Comparison of ENCODE assay signal across 10 cellular contexts in the genomic region with DNA sequence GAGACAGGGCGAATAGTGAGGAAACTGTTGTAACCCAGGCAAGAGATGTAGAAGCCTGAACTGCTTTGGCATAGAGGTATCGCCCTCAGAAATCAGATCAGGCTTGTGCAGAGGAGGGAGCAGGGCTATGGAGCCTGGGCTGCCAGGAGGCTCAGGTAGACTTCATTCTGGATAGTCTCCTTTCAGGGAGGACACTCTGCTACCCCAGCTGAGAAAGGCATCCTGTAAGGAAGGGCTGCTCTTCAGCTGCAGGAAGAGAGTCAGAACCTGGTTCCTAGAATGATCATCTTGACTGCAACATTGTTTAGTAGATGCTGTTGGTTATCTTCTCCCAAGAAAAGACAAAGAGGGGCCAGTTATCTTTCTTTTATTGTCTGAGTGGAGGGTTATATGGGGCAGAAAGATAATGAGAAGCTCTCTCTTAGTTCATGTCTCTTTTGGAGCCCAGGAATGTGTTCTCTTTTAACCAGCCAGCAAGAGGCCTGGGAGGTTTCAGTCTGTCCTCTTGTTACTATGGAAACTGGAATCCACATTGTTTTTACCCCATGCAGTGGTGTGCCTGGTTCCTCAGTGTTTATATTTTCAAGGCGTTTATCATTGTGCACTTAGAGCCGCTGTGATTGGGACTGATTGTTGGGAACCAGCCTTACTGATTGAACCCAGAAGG.
DNase-seq lines count a peak whose midpoint lies in the region; ATAC-seq lines count a peak whose summit lies in the region.
"Had no signal": no experiment of that assay in that cellular context is flagged by ENCODE, and none has a peak within 500 bp of the region (broad histone marks: within the 10 kb centered on the region; RNA-seq: fewer than 3 reads in every experiment).

No MANE protein-coding gene starts in this region.

- H3K36me3 Mint-ChIP-seq in CD8-positive, alpha-beta memory T cell, result peaks cover 4 to 7% (median 4%) of the 10 kb centered on the region in 3 donors
- H3K36me3 Mint-ChIP-seq in naive B cell, result peaks cover 0 to 5% of the 10 kb centered on the region in 2 donors

- no peak for ATAC-seq in naive B cell (ENCODE audit: low read depth in 2 of 2)
- ATAC-seq in GM19397 (IDR thresholded peaks at IDR 0.05; ENCODE audit: unreplicated experiment), result no peak
- no peak for ATAC-seq in GM19328 (IDR thresholded peaks at IDR 0.05; ENCODE audit: unreplicated experiment)

- H3K27ac ChIP-seq in CD8-positive, alpha-beta memory T cell (ENCODE audit: low read depth, low read length), result peak overlapping the region; percentile 0
- peak overlapping the region; percentile 54 for H3K27ac ChIP-seq in effector memory CD4-positive, alpha-beta T cell (ENCODE audit: insufficient read depth, low read length, poor library complexity, severe bottlenecking)

- H3K27me3 Mint-ChIP-seq in CD8-positive, alpha-beta memory T cell, result no peaks in the 10 kb centered on the region
- no peaks in the 10 kb centered on the region for H3K27me3 Mint-ChIP-seq in naive B cell

- H3K9me3 Mint-ChIP-seq in CD8-positive, alpha-beta memory T cell, result no peaks in the 10 kb centered on the region
- peaks cover 0 to 3% (median 0%) of the 10 kb centered on the region in 7 donors for H3K9me3 Mint-ChIP-seq in naive B cell

- CTCF ChIA-PET in CD8-positive, alpha-beta memory T cell (lab: Charles Lee), result interaction anchor here (0.6 to 1.0 kb wide), 2 partner anchors 96 to 101 kb away, joined by 3 to 4 read pairs; a partner anchor contains a TSS

- H3K27me3 ChIP-seq in CD8-positive, alpha-beta memory T cell (ENCODE audit: insufficient read depth, low read length, poor library complexity, severe bottlenecking), result no peaks in the 10 kb centered on the region
- H3K27me3 ChIP-seq in effector memory CD4-positive, alpha-beta T cell (replicated peaks; ENCODE audit: control insufficient read depth, insufficient read depth, low read length, poor library complexity, severe bottlenecking), result no peaks in the 10 kb centered on the region

- H3K9me3 ChIP-seq in CD8-positive, alpha-beta memory T cell (ENCODE audit: low read length), result no peaks in the 10 kb centered on the region
- no peaks in the 10 kb centered on the region for H3K9me3 ChIP-seq in effector memory CD4-positive, alpha-beta T cell (ENCODE audit: control insufficient read depth, low read length)

- peak in 1 of 5 donors; percentile 46 for DNase-seq in CD8-positive, alpha-beta memory T cell
- DNase-seq in MV-4-11 (lab: John Stamatoyannopoulos, UW) (peak; percentile 15), naive B cell (no peak), activated gamma-delta T cell treated with Interleukin-2 at 50 U/mL for 16 hours (no peak), NCI-H1105 treated with DMSO at 0.1 percent for 48 hours (lab: John Stamatoyannopoulos, UW) (no peak)
- no peak for DNase-seq in effector memory CD4-positive, alpha-beta T cell
- DNase-seq: activated CD8-positive, alpha-beta memory T cell treated with anti-CD3 and anti-CD28 coated beads for 24 hours; KG1 had no signal

- POLR2A ChIA-PET in CD8-positive, alpha-beta memory T cell (lab: Charles Lee), result interaction anchor here (0.6 kb wide), 1 partner anchor 90 kb away, joined by 3 read pairs; no protein-coding TSS in a partner anchor

- H3K36me3 ChIP-seq in CD8-positive, alpha-beta memory T cell (ENCODE audit: insufficient read depth, low read length), result no peaks in the 10 kb centered on the region
- H3K36me3 ChIP-seq in effector memory CD4-positive, alpha-beta T cell (ENCODE audit: control insufficient read depth, insufficient read depth, low read length), result no peaks in the 10 kb centered on the region

- H3K27ac Mint-ChIP-seq in CD8-positive, alpha-beta memory T cell, result peak overlapping the region; percentile 79 to 99 (median 90)
- H3K27ac Mint-ChIP-seq in naive B cell, result peak overlapping the region in 5 of 6 donors; percentile 44 to 84 (median 61)

- H3K4me1 Mint-ChIP-seq in CD8-positive, alpha-beta memory T cell, result peaks cover 96 to 100% (median 100%) of the 10 kb centered on the region in 3 donors
- peaks cover 74 to 99% (median 97%) of the 10 kb centered on the region in 3 donors for H3K4me1 Mint-ChIP-seq in naive B cell

- no peak overlapping the region for H3K4me3 ChIP-seq in CD8-positive, alpha-beta memory T cell (ENCODE audit: low read length)
- H3K4me3 ChIP-seq in effector memory CD4-positive, alpha-beta T cell (ENCODE audit: insufficient read depth, low read depth, low read length, poor library complexity, severe bottlenecking), result no peak overlapping the region

- peaks cover 94% of the 10 kb centered on the region for H3K4me1 ChIP-seq in CD8-positive, alpha-beta memory T cell (ENCODE audit: insufficient read depth, low read length)
- H3K4me1 ChIP-seq in effector memory CD4-positive, alpha-beta T cell (ENCODE audit: control insufficient read depth, insufficient read depth, low read length, poor library complexity, severe bottlenecking), result peaks cover 81% of the 10 kb centered on the region

- peak overlapping the region in 6 of 7 donors; percentile 21 to 83 (median 55) for H3K4me3 Mint-ChIP-seq in CD8-positive, alpha-beta memory T cell
- H3K4me3 Mint-ChIP-seq in naive B cell, result peak overlapping the region in 6 of 8 donors; percentile 11 to 79 (median 54)
